ENCODE assay signal across 15 cellular contexts in the genomic region with DNA sequence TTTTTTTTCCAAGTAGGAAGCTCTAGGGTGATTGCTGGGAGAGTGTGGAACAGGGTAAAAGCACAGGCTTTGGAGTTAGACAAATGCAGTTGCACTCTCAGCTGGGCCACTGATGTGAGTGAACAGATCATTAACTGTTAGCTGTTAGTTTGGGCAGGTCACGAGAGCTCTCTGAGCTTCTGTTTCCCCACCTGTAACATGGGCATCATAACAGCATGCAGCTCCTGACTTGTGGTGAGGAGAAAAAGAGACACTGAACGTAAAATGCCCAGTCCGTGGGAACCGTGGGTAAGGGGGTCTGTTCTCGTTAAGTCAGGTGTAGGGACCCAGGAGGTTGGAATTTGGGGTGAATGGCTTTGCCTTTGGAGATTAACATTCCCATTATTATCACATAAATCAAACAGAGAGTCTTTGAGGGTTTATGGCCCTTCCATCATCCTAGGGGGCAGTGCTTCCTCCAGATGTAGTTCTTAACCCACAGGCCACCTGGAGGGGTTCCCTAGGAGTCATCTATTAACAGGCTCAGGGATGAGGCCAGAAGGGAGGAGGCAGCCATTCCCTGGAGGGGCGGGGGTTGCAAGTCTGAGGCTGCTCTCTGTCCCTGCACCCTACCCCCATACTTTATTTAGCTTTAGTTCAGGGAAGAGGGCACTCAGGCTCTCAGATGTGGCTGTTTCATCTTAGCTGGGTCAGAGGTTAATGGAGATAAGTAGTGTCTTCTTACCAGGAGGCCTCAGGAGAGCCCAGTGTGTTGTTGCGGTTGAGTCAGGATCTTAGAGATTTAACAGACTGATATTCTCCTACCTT.
DNase-seq lines count a peak whose midpoint lies in the region; ATAC-seq and TF ChIP-seq lines count a peak whose summit lies in the region.
"Had no signal": no experiment of that assay in that cellular context is flagged by ENCODE, and none has a peak within 500 bp of the region (broad histone marks: within the 10 kb centered on the region; RNA-seq: fewer than 3 reads in every experiment).

No MANE protein-coding gene starts in this region.

- no peak overlapping the region for H3K9ac ChIP-seq in BLaER1 treated with 17β-estradiol and CSF1 and Interleukin-3, amounts not matched to agents 10 nM and 100 nM
- no peak overlapping the region for H3K9ac ChIP-seq in HUES48 (ENCODE audit: low read depth, low read length)

- H3K4me1 ChIP-seq in BLaER1 treated with 17β-estradiol and CSF1 and Interleukin-3, amounts not matched to agents 10 nM and 100 nM: peaks cover 0 to 52% (median 28%) of the 10 kb centered on the region in 10 experiments; a peak in 14 of 20 replicates
- peaks cover 31% of the 10 kb centered on the region for H3K4me1 ChIP-seq in HUES48 (ENCODE audit: control insufficient read depth, insufficient read depth, low read length)
- H3K4me1 ChIP-seq: right atrium auricular region had no signal

- no peak overlapping the region for H3K27ac Mint-ChIP-seq in CD14-positive monocyte
- no peak overlapping the region for H3K27ac Mint-ChIP-seq in effector memory CD8-positive, alpha-beta T cell

- peak; percentile 96 for DNase-seq in RPMI7951 (ENCODE audit: low read depth)
- DNase-seq in iris pigment epithelial cell (ENCODE audit: low read depth): peak; percentile 21
- DNase-seq in CD14-positive monocyte (ENCODE audit: low spot score): no peak
- DNase-seq in effector memory CD8-positive, alpha-beta T cell: no peak
- no peak for DNase-seq in GM10266 (ENCODE audit: extremely low spot score)
- no peak for DNase-seq in HUDEP-2 (lab: John Stamatoyannopoulos, UW; ENCODE audit: unreplicated experiment in 76 of 76)
- DNase-seq: activated CD8-positive, alpha-beta memory T cell treated with anti-CD3 and anti-CD28 coated beads, Interleukin-2, amount 50 U/mL, for 48 hours; amniotic stem cell; dermis blood vessel endothelial cell; NK-92 treated with Interleukin-12 subunit alpha and Interleukin-12 subunit beta, amount 100 ng/mL, for 24 hours; stimulated activated CD4-positive, alpha-beta T cell treated with anti-CD3 and anti-CD28 coated beads, Interleukin-4, amount 100 ng/mL, for 4 hours; stimulated activated naive CD4-positive, alpha-beta T cell treated with Interleukin-2 at 50 U/mL for 16 hours had no signal

- no peak for ATAC-seq in effector memory CD8-positive, alpha-beta T cell (replicated peaks)

- H3K4me2 ChIP-seq in BLaER1 treated with 17β-estradiol and CSF1 and Interleukin-3, amounts not matched to agents 10 nM and 100 nM: peak overlapping the region in 8 of 11 experiments; percentile 47 to 75 (median 66); a peak in 18 of 22 replicates

- H3K36me3 Mint-ChIP-seq in CD14-positive monocyte: no peaks in the 10 kb centered on the region
- no peaks in the 10 kb centered on the region for H3K36me3 Mint-ChIP-seq in effector memory CD8-positive, alpha-beta T cell (ENCODE audit: insufficient read depth)

- no peaks in the 10 kb centered on the region for H4K20me1 ChIP-seq in BLaER1 treated with 17β-estradiol and CSF1 and Interleukin-3, amounts not matched to agents 10 nM and 100 nM

- TF ChIP-seq CTCF in CD14-positive monocyte (IDR thresholded peaks at IDR 0.05) (no peak), GM10266 (IDR thresholded peaks at IDR 0.05; ENCODE audit: control insufficient read depth, insufficient read depth, low read depth, missing control alignments) (no peak)

- H3K4me3 Mint-ChIP-seq in CD14-positive monocyte: no peak overlapping the region
- no peak overlapping the region for H3K4me3 Mint-ChIP-seq in effector memory CD8-positive, alpha-beta T cell

- H3K4me1 Mint-ChIP-seq in CD14-positive monocyte: no peaks in the 10 kb centered on the region
- H3K4me1 Mint-ChIP-seq in effector memory CD8-positive, alpha-beta T cell (ENCODE audit: low read depth in 2 of 2): no peaks in the 10 kb centered on the region

- no peaks in the 10 kb centered on the region for H3K36me3 ChIP-seq in BLaER1 treated with 17β-estradiol and CSF1 and Interleukin-3, amounts not matched to agents 10 nM and 100 nM
- H3K36me3 ChIP-seq in HUES48 (ENCODE audit: control insufficient read depth, insufficient read depth, low read length): no peaks in the 10 kb centered on the region
- H3K36me3 ChIP-seq: right atrium auricular region had no signal

- no peak overlapping the region for H3K27ac ChIP-seq in BLaER1 treated with 17β-estradiol and CSF1 and Interleukin-3, amounts not matched to agents 10 nM and 100 nM
- H3K27ac ChIP-seq in HUES48 (ENCODE audit: low read depth, low read length): peak overlapping the region; percentile 68
- H3K27ac ChIP-seq: right atrium auricular region had no signal

- H3K27me3 ChIP-seq in BLaER1 treated with 17β-estradiol and CSF1 and Interleukin-3, amounts not matched to agents 10 nM and 100 nM: no peaks in the 10 kb centered on the region
- peaks cover under 1% of the 10 kb centered on the region; the same call in 1 of the 2 replicates for H3K27me3 ChIP-seq in HUES48 (ENCODE audit: control insufficient read depth, insufficient read depth, low read length)
- H3K27me3 ChIP-seq: right atrium auricular region had no signal

- intact Hi-C loops in CD14-positive monocyte (cut with micrococcal nuclease): no loop called here

- no peak overlapping the region for H3K4me3 ChIP-seq in BLaER1 treated with 17β-estradiol and CSF1 and Interleukin-3, amounts not matched to agents 10 nM and 100 nM
- no peak overlapping the region for H3K4me3 ChIP-seq in HUES48 (ENCODE audit: low read depth, low read length)
- H3K4me3 ChIP-seq: right atrium auricular region had no signal

- H3K9me3 Mint-ChIP-seq in CD14-positive monocyte: peaks cover 0 to 13% (median 3%) of the 10 kb centered on the region in 7 donors
- no peaks in the 10 kb centered on the region for H3K9me3 Mint-ChIP-seq in effector memory CD8-positive, alpha-beta T cell

- peaks cover 0 to 23% (median 14%) of the 10 kb centered on the region in 11 experiments; a peak in 17 of 22 replicates for H3K9me3 ChIP-seq in BLaER1 treated with 17β-estradiol and CSF1 and Interleukin-3, amounts not matched to agents 10 nM and 100 nM (replicated peaks in 1 of 11)
- no peaks in the 10 kb centered on the region for H3K9me3 ChIP-seq in HUES48 (ENCODE audit: control insufficient read depth, insufficient read depth, low read length)
- H3K9me3 ChIP-seq: right atrium auricular region had no signal

- peaks cover 0 to 2% (median 1%) of the 10 kb centered on the region in 3 donors for H3K27me3 Mint-ChIP-seq in CD14-positive monocyte (ENCODE audit: low read depth in 3 of 3)
- peaks cover 5 to 11% of the 10 kb centered on the region in 2 donors for H3K27me3 Mint-ChIP-seq in effector memory CD8-positive, alpha-beta T cell

Comparison
In these comparisons a context has a peak if more than half of its experiments do, and no peak if none do; other contexts are left out.
1. DNase-seq: peak in RPMI7951 (single experiment) and iris pigment epithelial cell (single experiment); none in CD14-positive monocyte (single experiment), effector memory CD8-positive, alpha-beta T cell (0 of 3), GM10266 (single experiment) and HUDEP-2 (0 of 76).